In the genomic region with DNA sequence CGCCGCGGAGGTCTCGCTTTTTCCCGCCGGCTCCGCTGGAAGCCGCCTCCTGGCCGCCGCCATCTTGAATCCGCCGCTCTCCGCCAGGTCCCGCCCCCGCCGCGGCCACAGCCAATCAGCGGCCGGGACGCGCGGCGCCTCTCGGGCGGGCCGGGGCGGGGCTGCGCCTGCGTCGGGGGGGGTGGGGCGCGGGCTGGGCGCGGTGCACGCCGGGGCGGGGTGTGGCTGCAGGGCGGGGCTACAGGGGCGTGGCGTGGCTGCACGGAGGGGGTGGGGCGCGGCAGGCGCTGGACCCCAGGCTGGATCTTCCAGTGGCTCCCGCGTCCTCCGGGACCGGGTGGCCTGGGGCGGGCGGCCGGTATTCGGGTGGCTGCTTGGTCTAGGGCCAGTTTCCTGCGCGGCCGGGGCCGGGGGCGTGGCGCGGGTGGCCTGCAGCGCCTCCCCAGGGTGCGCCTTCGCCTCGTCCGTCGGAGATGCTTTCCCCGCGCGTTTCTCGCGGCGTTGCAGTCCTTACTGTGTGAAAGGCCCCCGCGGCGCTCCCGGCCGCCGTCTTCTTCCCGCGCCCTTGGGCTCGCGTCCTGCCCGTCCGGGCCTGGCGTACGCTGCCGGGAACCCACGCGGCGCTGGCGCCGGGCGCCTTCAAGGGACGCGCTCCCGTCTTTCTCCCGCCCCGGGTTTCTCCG, we compare ENCODE assay signal across 8 cellular contexts. TPM values are rescaled to one million over a fixed set of nuclear protein-coding genes. Genes with fewer than 3 reads are reported as not detected.
DNase-seq lines count a peak whose midpoint lies in the region; ATAC-seq, FAIRE-seq and TF ChIP-seq lines count a peak whose summit lies in the region.

No MANE protein-coding gene starts in this region.

- H3K9ac ChIP-seq in kidney (ENCODE audit: low read length in 2 of 2) = peak overlapping the region in 1 of 2 donors; percentile 77

- TF ChIP-seq CTCF in kidney (IDR thresholded peaks at IDR 0.05; ENCODE audit: borderline replicate concordance, extremely low read depth, insufficient read depth) = no peak

- peak overlapping the region; percentile 83 to 93 for H3K27ac ChIP-seq in kidney (ENCODE audit: low read depth in 2 of 2, low read length in 2 of 2)

- ATAC-seq in GM18868 (IDR thresholded peaks at IDR 0.05; ENCODE audit: unreplicated experiment) (peak; percentile 62), HG03097 (IDR thresholded peaks at IDR 0.05; ENCODE audit: low FRiP score, unreplicated experiment) (peak; percentile 49)

- no peaks in the 10 kb centered on the region for H3K9me3 ChIP-seq in kidney (ENCODE audit: control insufficient read depth in 1 of 2, low read length in 2 of 2)

- H3K4me3 ChIP-seq in kidney (ENCODE audit: low read length in 2 of 2) = peak overlapping the region; percentile 89 to 90

- DNase-seq in AG08395 (ENCODE audit: low spot score) (peak; percentile 97), NCI-H2227 treated with DMSO at 0.1 percent for 48 hours (lab: John Stamatoyannopoulos, UW) (peak; percentile 81), kidney (peak; percentile 96)
- DNase-seq in activated CD4-positive, CD25-positive, alpha-beta regulatory T cell (lab: John Stamatoyannopoulos, UW) = peak; percentile 78 to 92 (median 90)
- peak; percentile 85 for DNase-seq in central memory CD4-positive, alpha-beta T cell
- DNase-seq in stimulated activated CD4-positive, alpha-beta T cell treated with anti-CD3 and anti-CD28 coated beads, Interleukin-12 subunit alpha, Interleukin-12 subunit beta, amount 100 ng/mL, for 48 hours (ENCODE audit: low read depth in 2 of 3, low spot score in 1 of 3) = peak; percentile 74 to 86 (median 85)

- H3K36me3 ChIP-seq in kidney (ENCODE audit: control insufficient read depth in 1 of 2, insufficient read depth in 2 of 2, low read length in 2 of 2) = no peaks in the 10 kb centered on the region

- peaks cover 3 to 12% of the 10 kb centered on the region in 2 donors for H3K4me1 ChIP-seq in kidney (ENCODE audit: control insufficient read depth in 1 of 2, insufficient read depth in 1 of 2, low read depth in 1 of 2, low read length in 2 of 2)

- FAIRE-seq in kidney (lab: Jason Lieb, UNC) = no peak

- intact Hi-C loops in kidney (cut with DNase I) = no loop called here

RNA-seq across cellular contexts. Expression of a gene that starts 0.6 kb away (rescaled TPM):
- 26.1 TPM for total RNA-seq in kidney
- polyA plus RNA-seq in kidney (ENCODE audit: insufficient read depth, low read depth, low replicate concordance) = 4.2 TPM

RNA-seq across cellular contexts. Expression of a gene that starts 0.9 kb away (rescaled TPM):
- 2.7 TPM for total RNA-seq in kidney
- polyA plus RNA-seq in kidney (ENCODE audit: insufficient read depth, low read depth, low replicate concordance) = 0.67 TPM

RNA-seq across cellular contexts. Expression of a gene that starts 38.4 kb away (rescaled TPM):
- total RNA-seq in kidney = 17.5 TPM
- polyA plus RNA-seq in kidney (ENCODE audit: insufficient read depth, low read depth, low replicate concordance) = 29.6 TPM

RNA-seq across cellular contexts. Expression of a gene that starts 39.1 kb away (rescaled TPM):
- 101 TPM for total RNA-seq in kidney
- polyA plus RNA-seq in kidney (ENCODE audit: insufficient read depth, low read depth, low replicate concordance) = 29.0 TPM

Comparison
In these comparisons a context has a peak if more than half of its experiments do, and no peak if none do; other contexts are left out.
1. Peak in every context shown above with its lines: DNase-seq, ATAC-seq, H3K4me3 ChIP-seq and H3K27ac ChIP-seq.